In the genomic region with DNA sequence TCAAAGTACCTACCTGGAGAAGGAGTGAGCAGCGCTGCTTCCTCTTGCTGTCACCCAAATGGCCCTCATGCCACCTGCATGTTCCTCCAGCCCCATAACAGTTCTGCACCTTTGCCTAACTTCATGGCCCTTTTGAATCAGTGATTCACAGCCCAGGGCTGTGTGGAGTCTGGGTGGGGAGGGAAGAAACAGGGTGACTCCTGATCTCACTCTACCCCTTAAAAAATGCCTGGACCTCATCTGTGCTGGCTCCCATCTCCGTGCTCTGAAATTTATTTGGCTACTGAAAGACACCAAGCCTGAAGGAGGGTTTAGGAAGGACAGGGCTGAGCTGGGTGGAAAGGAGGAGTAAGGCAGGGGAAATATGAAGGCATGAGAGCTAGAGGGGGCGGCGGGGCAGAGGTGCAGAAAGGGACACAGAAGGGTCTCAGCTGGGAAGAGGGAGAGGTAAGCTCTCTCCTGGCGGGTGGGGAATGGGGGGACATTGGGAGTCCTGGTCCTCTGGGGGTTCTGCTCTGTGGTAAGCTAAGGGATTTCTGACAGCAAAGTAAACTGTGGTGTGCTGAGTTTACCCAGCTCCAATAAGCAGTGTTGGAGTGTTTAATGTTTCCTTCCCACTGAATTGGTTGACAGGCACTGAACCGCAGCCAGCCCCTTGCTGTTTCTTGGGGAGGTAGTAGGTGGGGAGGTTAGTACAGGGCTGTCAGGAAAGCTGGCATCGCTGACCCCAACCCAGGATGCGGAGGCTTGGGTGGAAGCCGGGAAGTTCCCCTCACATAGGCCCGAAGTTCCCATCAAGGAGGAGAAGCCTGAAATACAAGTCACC, we compare ENCODE assay signal across 13 cellular contexts.
A peak's percentile ranks its signal among the peaks of the same experiment; 100 is the strongest.
DNase-seq lines count a peak whose midpoint lies in the region; ATAC-seq and TF ChIP-seq lines count a peak whose summit lies in the region.
"Had no signal": no experiment of that assay in that cellular context is flagged by ENCODE, and none has a peak within 500 bp of the region (broad histone marks: within the 10 kb centered on the region; RNA-seq: fewer than 3 reads in every experiment).

No MANE protein-coding gene starts in this region.

- H3K79me1 ChIP-seq in IMR-90 (ENCODE audit: low read depth in 1 of 2, low read length in 2 of 2): no peaks in the 10 kb centered on the region

- TF ChIP-seq RAD21 in IMR-90 (IDR thresholded peaks at IDR 0.05; ENCODE audit: low read length): no peak

- in situ Hi-C loops in IMR-90 (cut with MboI; ENCODE audit: low sequenced_read_pairs): no loop called here

- H3K14ac ChIP-seq in IMR-90 (replicated peaks; ENCODE audit: low read depth, low read length): no peak overlapping the region

- no peak overlapping the region for H2BK20ac ChIP-seq in IMR-90 (ENCODE audit: low read depth, low read length)

- H3K27ac ChIP-seq in A673 (ENCODE audit: low read depth, low read length, poor library complexity, severe bottlenecking) (peak overlapping the region; percentile 24), IMR-90 (ENCODE audit: insufficient read depth, low read length) (no peak overlapping the region), osteoblast (ENCODE audit: low read depth, low read length) (no peak overlapping the region)
- H3K27ac ChIP-seq: HL-60 had no signal

- no peak overlapping the region for H3K56ac ChIP-seq in IMR-90 (ENCODE audit: extremely low read depth, insufficient read depth, low read length)

- H4K8ac ChIP-seq in IMR-90 (ENCODE audit: low read depth in 2 of 2, low read length in 2 of 2): no peak overlapping the region

- TF ChIP-seq CTCF in A673 (conservative IDR thresholded peaks at IDR 0.05; ENCODE audit: low read depth, low read length): no peak
- no peak for TF ChIP-seq CTCF in IMR-90 (conservative IDR thresholded peaks at IDR 0.05; ENCODE audit: low read depth, low read length)
- TF ChIP-seq CTCF in fibroblast of villous mesenchyme (IDR thresholded peaks at IDR 0.05; ENCODE audit: insufficient read depth, low read depth, low read length): no peak
- TF ChIP-seq CTCF in osteoblast (IDR thresholded peaks at IDR 0.05; ENCODE audit: extremely low read depth, low read depth, low read length): no peak
- no peak for TF ChIP-seq CTCF in osteocyte (IDR thresholded peaks at IDR 0.05)

- H3K9me3 ChIP-seq in A673 (ENCODE audit: low read depth, low read length, poor library complexity, severe bottlenecking): no peaks in the 10 kb centered on the region
- no peaks in the 10 kb centered on the region for H3K9me3 ChIP-seq in IMR-90 (ENCODE audit: control insufficient read depth, insufficient read depth, low read length)
- no peaks in the 10 kb centered on the region for H3K9me3 ChIP-seq in osteoblast (ENCODE audit: low read depth, low read length)
- H3K9me3 ChIP-seq: HAP-1 had no signal

- POLR2A ChIA-PET in A673 (lab: Charles Lee; ENCODE audit: low non-redundant PET) (no interaction called here), IMR-90 (lab: Charles Lee; ENCODE audit: unreplicated experiment) (no interaction called here)

- 0 out of 2 replicates have a peak, but pooled peaks cover 3% of the 10 kb centered on the region for H4K20me1 ChIP-seq in IMR-90 (ENCODE audit: insufficient read depth, low read length)
- H4K20me1 ChIP-seq in osteoblast (ENCODE audit: insufficient read depth, low read length): no peaks in the 10 kb centered on the region

- no peak for DNase-seq in A673 (ENCODE audit: low spot score)
- no peak for DNase-seq in IMR-90
- DNase-seq in fibroblast of villous mesenchyme (ENCODE audit: low read depth): peak; percentile 63
- no peak for DNase-seq in osteoblast (ENCODE audit: insufficient read length, low spot score, missing footprints)
- no peak for DNase-seq in OCI-M2 (lab: John Stamatoyannopoulos, UW; ENCODE audit: unreplicated experiment)
- DNase-seq in HPDE6-E6E7 (ENCODE audit: extremely low spot score): no peak
- DNase-seq in NCI-H226: no peak
- DNase-seq in osteocyte (ENCODE audit: extremely low spot score, unreplicated experiment): no peak
- DNase-seq: activated gamma-delta T cell treated with Interleukin-2 at 50 U/mL for 16 hours, occipital lobe, T-helper 9 cell had no signal

- H3K27ac Mint-ChIP-seq in osteocyte (ENCODE audit: unreplicated experiment): no peak overlapping the region

- no peak overlapping the region for H2AK9ac ChIP-seq in IMR-90 (replicated peaks; ENCODE audit: low read depth, low read length, poor library complexity)

- H3K79me2 ChIP-seq in osteoblast (ENCODE audit: insufficient read depth, low read length): no peaks in the 10 kb centered on the region

- H2BK120ac ChIP-seq in IMR-90 (ENCODE audit: low read depth, low read length): no peak overlapping the region

- peaks cover 37% of the 10 kb centered on the region for H3K4me1 Mint-ChIP-seq in osteocyte (ENCODE audit: unreplicated experiment)

- no peaks in the 10 kb centered on the region for H3K9me1 ChIP-seq in IMR-90 (ENCODE audit: insufficient read depth, low read length)

- no peaks in the 10 kb centered on the region for H3K36me3 Mint-ChIP-seq in osteocyte (ENCODE audit: unreplicated experiment)

- H4K91ac ChIP-seq in IMR-90 (ENCODE audit: insufficient read depth, low read depth, low read length): no peak overlapping the region

- no peaks in the 10 kb centered on the region for H3K36me3 ChIP-seq in A673 (ENCODE audit: insufficient read depth, low read length, poor library complexity, severe bottlenecking)
- H3K36me3 ChIP-seq in IMR-90 (ENCODE audit: control insufficient read depth, insufficient read depth, low read length): no peaks in the 10 kb centered on the region
- no peaks in the 10 kb centered on the region for H3K36me3 ChIP-seq in osteoblast (ENCODE audit: insufficient read depth, low read length)
- H3K36me3 ChIP-seq: HAP-1 had no signal

- no peak overlapping the region for H2AK5ac ChIP-seq in IMR-90 (ENCODE audit: low read depth, low read length)

- no peak overlapping the region; the same call in 1 of the 2 replicates for H3K18ac ChIP-seq in IMR-90 (ENCODE audit: low read depth, low read length)

- WGBS in IMR-90 (ENCODE audit: extremely low coverage in 2 of 2, insufficient read length in 1 of 2), 2 experiments: 18% methylated on average over 3 of the region's 10 CpGs; no CpG with 5 or more reads in 1 of the 2 experiments

- no peak overlapping the region for H3K4me3 ChIP-seq in A673 (ENCODE audit: low read depth, low read length, poor library complexity, severe bottlenecking)
- no peak overlapping the region for H3K4me3 ChIP-seq in IMR-90 (ENCODE audit: insufficient read depth, low read depth, low read length)
- no peak overlapping the region for H3K4me3 ChIP-seq in fibroblast of villous mesenchyme (ENCODE audit: low read depth, low read length)
- no peak overlapping the region for H3K4me3 ChIP-seq in osteoblast (ENCODE audit: insufficient read depth, low read length)
- H3K4me3 ChIP-seq: HAP-1 had no signal

- H3K9me3 Mint-ChIP-seq in osteocyte (ENCODE audit: unreplicated experiment): no peaks in the 10 kb centered on the region

- dilution Hi-C loops in IMR-90 (cut with HindIII; ENCODE audit: low sequenced_read_pairs, unreplicated experiment): no loop called here

- BruUV-seq in A673 (replicated peaks; lab: Mats Ljungman, UMichigan): no TSS peak
- BruUV-seq in IMR-90 (replicated peaks; lab: Mats Ljungman, UMichigan): no TSS peak

- H3K4me1 ChIP-seq in A673 (ENCODE audit: insufficient read depth, low read length, poor library complexity, severe bottlenecking) (peaks cover 48% of the 10 kb centered on the region), IMR-90 (ENCODE audit: control insufficient read depth, insufficient read depth, low read length) (peaks cover 18% of the 10 kb centered on the region; the same call in 1 of the 2 replicates), osteoblast (ENCODE audit: insufficient read depth, low read length) (peaks cover 11% of the 10 kb centered on the region)

- H4K5ac ChIP-seq in IMR-90 (ENCODE audit: low read depth, low read length): no peak overlapping the region

- intact Hi-C loops in A673 (cut with micrococcal nuclease; ENCODE audit: unreplicated experiment): no loop called here
- intact Hi-C loops in IMR-90 (cut with micrococcal nuclease): no loop called here

- no peak overlapping the region for H3K4me3 Mint-ChIP-seq in osteocyte (ENCODE audit: unreplicated experiment)

- peak overlapping the region; percentile 5 for H2AFZ ChIP-seq in IMR-90 (replicated peaks; ENCODE audit: low read length, poor library complexity)
- H2AFZ ChIP-seq in osteoblast (ENCODE audit: low read length): no peak overlapping the region

- H3K27me3 ChIP-seq in A673 (replicated peaks; ENCODE audit: insufficient read depth, low read depth, low read length, poor library complexity): no peaks in the 10 kb centered on the region
- peaks cover 64% of the 10 kb centered on the region for H3K27me3 ChIP-seq in IMR-90 (ENCODE audit: control insufficient read depth, insufficient read depth, low read length)
- peaks cover 41% of the 10 kb centered on the region for H3K27me3 ChIP-seq in osteoblast (ENCODE audit: insufficient read depth, low read length)

- no peak for TF ChIP-seq POLR2A in IMR-90 (IDR thresholded peaks at IDR 0.05; ENCODE audit: low read depth, low read length)

- peak; percentile 32 for ATAC-seq in IMR-90 (ENCODE audit: low read depth)

- H2BK15ac ChIP-seq in IMR-90 (ENCODE audit: low read depth, low read length): no peak overlapping the region

- H3K23ac ChIP-seq in IMR-90 (ENCODE audit: low read depth, low read length): no peak overlapping the region

- H3K27me3 Mint-ChIP-seq in osteocyte (ENCODE audit: unreplicated experiment): peaks cover 29% of the 10 kb centered on the region

- H3K4me2 ChIP-seq in IMR-90 (ENCODE audit: low read depth, low read length): peak overlapping the region; percentile 78; the same call in 1 of the 2 replicates
- H3K4me2 ChIP-seq in osteoblast (ENCODE audit: insufficient read depth, low read length): peak overlapping the region; percentile 58

- H2BK5ac ChIP-seq in IMR-90 (ENCODE audit: low read depth, low read length, poor library complexity, severe bottlenecking): no peak overlapping the region

- CTCF ChIA-PET in A673 (lab: Charles Lee) (no interaction called here), IMR-90 (lab: Yijun Ruan, JAX) (no interaction called here)

- no peak overlapping the region for H3K4ac ChIP-seq in IMR-90 (ENCODE audit: low read depth, low read length)

- no peak overlapping the region for H3K9ac ChIP-seq in IMR-90 (ENCODE audit: low read depth, low read length)

TF ChIP-seq in IMR-90, 13 proteins besides CTCF, POLR2A, EP300 and RAD21 (continues in another document):
- TF ChIP-seq SMC3 (IDR thresholded peaks at IDR 0.05; ENCODE audit: low read depth, low read length) (no peak), FOS (IDR thresholded peaks at IDR 0.05; ENCODE audit: low read depth, low read length) (no peak), CHD1 (IDR thresholded peaks at IDR 0.05; ENCODE audit: low read depth, low read length) (no peak), MAFK (IDR thresholded peaks at IDR 0.05; ENCODE audit: low read depth, low read length) (no peak)
